In the genomic region with DNA sequence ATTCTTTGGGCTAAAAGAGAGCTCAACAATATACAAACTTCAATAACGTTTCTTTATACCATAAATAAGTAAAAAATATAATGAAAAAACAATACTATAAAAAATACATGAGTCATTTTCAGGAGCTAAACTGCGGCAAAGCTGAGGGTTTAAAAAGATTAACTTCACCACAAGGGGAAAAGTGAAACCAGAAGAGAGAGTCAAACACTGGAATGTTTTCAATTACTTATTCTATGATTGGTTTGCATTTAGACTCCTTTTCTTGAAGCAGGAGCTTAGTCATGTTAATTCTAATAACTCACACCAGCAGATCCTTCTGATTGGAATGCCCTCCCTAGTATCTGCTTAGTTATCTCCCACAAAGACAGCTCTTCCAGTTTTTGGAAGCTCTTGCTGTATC, we compare ENCODE assay signal across 1 cellular context.
TF ChIP-seq lines count a peak whose summit lies in the region.

No MANE protein-coding gene starts in this region.

TF ChIP-seq in WTC11, 78 proteins besides CTCF, POLR2A, EP300 and RAD21 (continued from another document):
- TF ChIP-seq, protein P1, sequence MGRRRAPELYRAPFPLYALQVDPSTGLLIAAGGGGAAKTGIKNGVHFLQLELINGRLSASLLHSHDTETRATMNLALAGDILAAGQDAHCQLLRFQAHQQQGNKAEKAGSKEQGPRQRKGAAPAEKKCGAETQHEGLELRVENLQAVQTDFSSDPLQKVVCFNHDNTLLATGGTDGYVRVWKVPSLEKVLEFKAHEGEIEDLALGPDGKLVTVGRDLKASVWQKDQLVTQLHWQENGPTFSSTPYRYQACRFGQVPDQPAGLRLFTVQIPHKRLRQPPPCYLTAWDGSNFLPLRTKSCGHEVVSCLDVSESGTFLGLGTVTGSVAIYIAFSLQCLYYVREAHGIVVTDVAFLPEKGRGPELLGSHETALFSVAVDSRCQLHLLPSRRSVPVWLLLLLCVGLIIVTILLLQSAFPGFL (CRISPR knock-in tag; IDR thresholded peaks at IDR 0.05; ENCODE audit: borderline replicate concordance): no peak
- no peak for TF ChIP-seq FOXJ3 (CRISPR knock-in tag; IDR thresholded peaks at IDR 0.05; ENCODE audit: borderline replicate concordance)
- TF ChIP-seq FOXK1 (CRISPR knock-in tag; IDR thresholded peaks at IDR 0.05): no peak
- TF ChIP-seq JAZF1 (CRISPR knock-in tag; IDR thresholded peaks at IDR 0.05): no peak
- no peak for TF ChIP-seq ZNF281 (CRISPR knock-in tag; IDR thresholded peaks at IDR 0.05)
- no peak for TF ChIP-seq HMGA2 (CRISPR knock-in tag; IDR thresholded peaks at IDR 0.05)
